ENCODE assay signal across 20 cellular contexts in the genomic region with DNA sequence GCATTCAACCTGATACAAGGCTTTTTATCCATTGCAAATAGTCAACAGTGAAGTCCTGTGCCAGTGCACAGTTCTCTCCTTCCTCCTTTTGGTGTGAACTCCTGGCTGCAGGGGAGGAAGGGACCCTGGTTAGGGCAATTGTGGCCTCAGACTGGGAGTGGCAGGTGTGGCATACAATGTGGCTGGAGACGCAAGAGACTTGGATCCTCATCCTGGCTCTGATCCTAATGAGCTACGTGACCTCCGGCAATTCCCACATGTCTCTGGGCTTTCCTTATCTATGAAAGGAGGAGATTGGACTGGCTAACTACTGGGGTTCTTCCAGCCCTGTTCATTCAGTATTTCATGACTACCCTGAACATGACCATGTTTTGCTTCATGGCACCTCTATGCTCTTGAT. TPM values are rescaled to one million over a fixed set of nuclear protein-coding genes. Genes with fewer than 3 reads are reported as not detected.
A peak's percentile ranks its signal among the peaks of the same experiment; 100 is the strongest.
DNase-seq lines count a peak whose midpoint lies in the region; ATAC-seq and TF ChIP-seq lines count a peak whose summit lies in the region.
"Had no signal": no experiment of that assay in that cellular context is flagged by ENCODE, and none has a peak within 500 bp of the region (broad histone marks: within the 10 kb centered on the region; RNA-seq: fewer than 3 reads in every experiment).

No MANE protein-coding gene starts in this region.

- peaks cover 30% of the 10 kb centered on the region for H3K36me3 Mint-ChIP-seq in Calu3 (ENCODE audit: insufficient read depth, unreplicated experiment)
- H3K36me3 Mint-ChIP-seq: naive B cell had no signal

- H3K27me3 ChIP-seq in body of pancreas (no peaks in the 10 kb centered on the region), lower lobe of right lung (ENCODE audit: low read depth) (no peaks in the 10 kb centered on the region)

- H3K4me3 ChIP-seq in body of pancreas (no peak overlapping the region), lower lobe of right lung (no peak overlapping the region)

- H3K27ac ChIP-seq in body of pancreas (peak overlapping the region in 3 of 4 donors; percentile 41 to 73 (median 48)), lower lobe of right lung (no peak overlapping the region)
- H3K27ac ChIP-seq: parathyroid adenoma had no signal

- peaks cover 7% of the 10 kb centered on the region for H3K9me3 Mint-ChIP-seq in Calu3 (ENCODE audit: low read depth, unreplicated experiment)
- H3K9me3 Mint-ChIP-seq: activated naive CD4-positive, alpha-beta T cell treated with anti-CD3 and anti-CD28 coated beads, Interleukin-2, amount 10 ng/mL, durations not matched to agents 7 days and 5 days; naive B cell had no signal

- intact Hi-C loops in Calu3 (cut with micrococcal nuclease; ENCODE audit: unreplicated experiment) (loop anchor here (1.0 kb wide), 1 partner anchor 9 kb away; no protein-coding TSS in a partner anchor), body of pancreas (cut with DNase I) (no loop called here), lower lobe of right lung (cut with DNase I) (no loop called here)

- H3K9me3 ChIP-seq in body of pancreas, result no peaks in the 10 kb centered on the region
- H3K9me3 ChIP-seq in lower lobe of right lung, result no peaks in the 10 kb centered on the region

- H3K4me1 Mint-ChIP-seq in Calu3 (ENCODE audit: low read depth, unreplicated experiment), result peaks cover 84% of the 10 kb centered on the region

- no peak for TF ChIP-seq POLR2A in body of pancreas (IDR thresholded peaks at IDR 0.05)

- CTCF ChIA-PET in Calu3 (lab: Charles Lee) (interaction anchor here (1.2 to 1.7 kb wide), 3 partner anchors 10 to 164 kb away, joined by 3 to 9 read pairs (median 4); partner anchors contain the start of gene IL1A), GM10248 (lab: Yijun Ruan, JAX) (interaction anchor here (1.4 to 2.0 kb wide), 4 partner anchors 11 to 147 kb away, joined by 3 to 7 read pairs (median 5); no protein-coding TSS in a partner anchor)

- H3K27me3 Mint-ChIP-seq in Calu3 (ENCODE audit: unreplicated experiment), result no peaks in the 10 kb centered on the region
- H3K27me3 Mint-ChIP-seq: naive B cell had no signal

- no peaks in the 10 kb centered on the region for H3K36me3 ChIP-seq in body of pancreas (replicated peaks in 1 of 2; ENCODE audit: insufficient read depth in 1 of 2, low read depth in 2 of 2)
- H3K36me3 ChIP-seq in lower lobe of right lung, result no peaks in the 10 kb centered on the region

- DNase-seq in Calu3 (peak; percentile 63), NCI-H460 (ENCODE audit: extremely low read depth, low read depth) (peak; percentile 51), body of pancreas (peak in 1 of 4 donors; percentile 14), mucosa of gallbladder (ENCODE audit: low spot score) (peak; percentile 73), GM10248 (ENCODE audit: extremely low spot score) (no peak), lower lobe of right lung (no peak), cerebellar nuclear complex (lab: John Stamatoyannopoulos, UW) (no peak)
- no peak for DNase-seq in effector CD4-positive, alpha-beta T cell
- DNase-seq: activated T-cell treated with anti-CD3 and anti-CD28 coated beads, Interleukin-2, amount 50 U/mL, for 1 hour; GDM1; GOT3; left ventricle myocardium superior; naive B cell; NCI-H1694 treated with DMSO at 0.1 percent for 48 hours; NCI-H446 treated with DMSO at 0.1 percent for 48 hours had no signal

- 18 to 40% methylated on average over 1 to 3 of the region's 3 CpGs for WGBS in body of pancreas, 2 donors

- POLR2A ChIA-PET in GM10248 (lab: Yijun Ruan, JAX), result no interaction called here

- no peak overlapping the region for H3K4me3 Mint-ChIP-seq in Calu3 (ENCODE audit: low read depth, unreplicated experiment)
- H3K4me3 Mint-ChIP-seq: activated naive CD4-positive, alpha-beta T cell treated with anti-CD3 and anti-CD28 coated beads, Interleukin-2, amount 10 ng/mL, durations not matched to agents 7 days and 5 days; naive B cell had no signal

- peaks cover 5% of the 10 kb centered on the region for H3K4me1 ChIP-seq in body of pancreas
- peaks cover 15% of the 10 kb centered on the region for H3K4me1 ChIP-seq in lower lobe of right lung

- TF ChIP-seq CTCF in Calu3 (IDR thresholded peaks at IDR 0.05; ENCODE audit: unreplicated experiment), result no peak
- TF ChIP-seq CTCF in body of pancreas (IDR thresholded peaks at IDR 0.05), result no peak
- TF ChIP-seq CTCF in GM10248 (IDR thresholded peaks at IDR 0.05; ENCODE audit: control extremely low read depth, extremely low read depth, low read depth, missing control alignments), result no peak
- no peak for TF ChIP-seq CTCF in lower lobe of right lung (IDR thresholded peaks at IDR 0.05)

- no TSS peak for BruUV-seq in Calu3 (replicated peaks; lab: Mats Ljungman, UMichigan)

- ATAC-seq in body of pancreas (no peak), lower lobe of right lung (no peak)

- peak overlapping the region; percentile 99 for H3K27ac Mint-ChIP-seq in Calu3 (ENCODE audit: unreplicated experiment)
- H3K27ac Mint-ChIP-seq: naive B cell had no signal

RNA-seq across cellular contexts. Expression of gene IL1A, which starts 10.5 kb away (rescaled TPM):
- total RNA-seq in Calu3 (2022) (6.4 and 14.4 TPM in 2 replicates), body of pancreas (not detected), mucosa of gallbladder (0.66 TPM), lower lobe of right lung (2.1 TPM)
- 22.0 and 22.1 TPM in 2 replicates for total RNA-seq in NCI-H460 (2014; rRNA removed; shearing (Covaris generic))
- 11.2 and 13.1 TPM in 2 replicates for polyA plus RNA-seq in NCI-H460 (2014; cell fraction: nucleus; rRNA removed)
- total RNA-seq: left ventricle myocardium superior, SK-MEL-5, temporal lobe had no signal

RNA-seq across cellular contexts. Expression of gene CKAP2L, which starts 30.4 kb away (rescaled TPM):
- 27.4 and 42.5 TPM in 2 replicates for total RNA-seq in Calu3 (2022)
- 21.0 and 22.6 TPM in 2 replicates for total RNA-seq in NCI-H460 (2014; rRNA removed; shearing (Covaris generic))
- polyA plus RNA-seq in NCI-H460 (2014; cell fraction: nucleus; rRNA removed), result 5.6 and 10.8 TPM in 2 replicates
- total RNA-seq in body of pancreas, result under 1 TPM in 1 of 2 donors, not detected in 1; under 0.01 TPM
- total RNA-seq in mucosa of gallbladder, result 1.5 TPM
- 1.3 TPM for total RNA-seq in lower lobe of right lung

RNA-seq across cellular contexts. Expression of gene IL1B, which starts 41.7 kb away (rescaled TPM):
- total RNA-seq in Calu3 (2022) (4.1 and 15.5 TPM in 2 replicates), body of pancreas (1 to 10 TPM; 1.3 to 2.6 TPM), mucosa of gallbladder (33.2 TPM), lower lobe of right lung (17.5 TPM)
- 2.2 and 2.5 TPM in 2 replicates for total RNA-seq in NCI-H460 (2014; rRNA removed; shearing (Covaris generic))
- 6.0 TPM in 1 of 2 replicates, not detected in the other for polyA plus RNA-seq in NCI-H460 (2014; cell fraction: nucleus; rRNA removed)
- total RNA-seq: epithelial cell of proximal tubule had no signal

Comparison
In these comparisons a context has a peak if more than half of its experiments do, and no peak if none do; other contexts are left out.
1. DNase-seq: peak in Calu3 (single experiment), NCI-H460 (single experiment) and mucosa of gallbladder (single experiment); none in GM10248 (single experiment), lower lobe of right lung (single experiment), cerebellar nuclear complex (0 of 2) and effector CD4-positive, alpha-beta T cell (single experiment).